In the genomic region with DNA sequence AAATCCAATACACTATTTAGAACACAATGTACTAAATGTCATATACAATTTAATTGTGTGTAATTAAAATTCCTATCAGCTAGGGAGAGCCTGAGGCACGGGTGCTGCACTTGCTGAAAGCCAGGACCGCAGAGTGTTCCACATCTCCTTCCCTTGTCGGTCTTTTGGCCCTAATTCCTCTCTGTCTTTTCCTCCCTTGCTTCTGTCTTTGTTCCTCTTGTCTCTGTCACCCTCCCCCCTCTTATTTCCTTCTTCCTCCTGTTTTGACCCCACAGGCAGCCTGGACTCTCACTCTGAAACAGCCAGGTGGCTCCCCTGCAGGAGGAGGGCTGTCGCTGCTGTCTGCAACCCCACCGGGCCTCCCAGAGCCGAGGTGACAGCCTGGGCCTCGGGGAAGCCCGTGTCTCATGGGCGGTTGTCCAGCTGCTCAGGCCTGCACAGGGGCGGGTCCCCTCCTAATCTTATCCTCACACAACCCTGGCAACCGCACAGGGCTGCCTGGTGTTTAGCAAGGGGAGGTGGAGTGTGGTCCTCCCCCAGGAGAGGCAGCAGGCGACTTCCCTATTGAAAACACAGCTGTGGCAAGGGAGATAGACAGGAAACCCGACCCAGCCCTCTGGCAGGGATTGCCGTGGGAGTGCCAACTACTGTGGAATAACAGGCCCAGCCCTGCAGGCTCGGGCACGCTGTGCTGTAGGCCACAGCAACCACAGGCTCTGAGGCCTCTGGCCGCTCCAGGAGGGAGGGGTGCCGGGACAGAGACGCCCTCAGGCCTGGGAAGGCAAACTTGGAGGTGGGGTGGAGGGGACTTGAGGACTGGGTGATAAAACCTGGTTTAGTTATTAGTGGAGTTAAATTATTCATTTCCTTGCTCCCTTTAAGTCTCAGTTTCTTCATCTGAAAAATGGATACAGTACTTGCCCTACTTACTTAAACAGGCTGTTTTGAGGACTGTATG, we compare ENCODE assay signal across 1 cellular context.
A peak's percentile ranks its signal among the peaks of the same experiment; 100 is the strongest.
TF ChIP-seq lines count a peak whose summit lies in the region.

No MANE protein-coding gene starts in this region.

TF ChIP-seq in HepG2, 621 proteins besides CTCF, POLR2A, EP300 and RAD21 (continued from another document):
- TF ChIP-seq, protein P1, sequence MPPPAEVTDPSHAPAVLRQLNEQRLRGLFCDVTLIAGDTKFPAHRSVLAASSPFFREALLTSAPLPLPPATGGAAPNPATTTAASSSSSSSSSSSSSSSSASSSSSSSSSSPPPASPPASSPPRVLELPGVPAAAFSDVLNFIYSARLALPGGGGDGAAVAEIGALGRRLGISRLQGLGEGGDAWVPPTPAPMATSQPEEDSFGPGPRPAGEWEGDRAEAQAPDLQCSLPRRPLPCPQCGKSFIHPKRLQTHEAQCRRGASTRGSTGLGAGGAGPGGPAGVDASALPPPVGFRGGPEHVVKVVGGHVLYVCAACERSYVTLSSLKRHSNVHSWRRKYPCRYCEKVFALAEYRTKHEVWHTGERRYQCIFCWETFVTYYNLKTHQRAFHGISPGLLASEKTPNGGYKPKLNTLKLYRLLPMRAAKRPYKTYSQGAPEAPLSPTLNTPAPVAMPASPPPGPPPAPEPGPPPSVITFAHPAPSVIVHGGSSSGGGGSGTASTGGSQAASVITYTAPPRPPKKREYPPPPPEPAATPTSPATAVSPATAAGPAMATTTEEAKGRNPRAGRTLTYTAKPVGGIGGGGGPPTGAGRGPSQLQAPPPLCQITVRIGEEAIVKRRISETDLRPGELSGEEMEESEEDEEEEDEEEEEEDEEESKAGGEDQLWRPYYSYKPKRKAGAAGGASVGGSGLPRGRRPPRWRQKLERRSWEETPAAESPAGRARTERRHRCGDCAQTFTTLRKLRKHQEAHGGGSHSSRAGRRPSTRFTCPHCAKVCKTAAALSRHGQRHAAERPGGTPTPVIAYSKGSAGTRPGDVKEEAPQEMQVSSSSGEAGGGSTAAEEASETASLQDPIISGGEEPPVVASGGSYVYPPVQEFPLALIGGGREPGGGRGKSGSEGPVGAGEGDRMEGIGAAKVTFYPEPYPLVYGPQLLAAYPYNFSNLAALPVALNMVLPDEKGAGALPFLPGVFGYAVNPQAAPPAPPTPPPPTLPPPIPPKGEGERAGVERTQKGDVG (CRISPR knock-in tag; IDR thresholded peaks at IDR 0.05; ENCODE audit: borderline replicate concordance): no peak
- no peak for TF ChIP-seq FOXM1 (CRISPR knock-in tag; IDR thresholded peaks at IDR 0.05)
- TF ChIP-seq, protein P2, sequence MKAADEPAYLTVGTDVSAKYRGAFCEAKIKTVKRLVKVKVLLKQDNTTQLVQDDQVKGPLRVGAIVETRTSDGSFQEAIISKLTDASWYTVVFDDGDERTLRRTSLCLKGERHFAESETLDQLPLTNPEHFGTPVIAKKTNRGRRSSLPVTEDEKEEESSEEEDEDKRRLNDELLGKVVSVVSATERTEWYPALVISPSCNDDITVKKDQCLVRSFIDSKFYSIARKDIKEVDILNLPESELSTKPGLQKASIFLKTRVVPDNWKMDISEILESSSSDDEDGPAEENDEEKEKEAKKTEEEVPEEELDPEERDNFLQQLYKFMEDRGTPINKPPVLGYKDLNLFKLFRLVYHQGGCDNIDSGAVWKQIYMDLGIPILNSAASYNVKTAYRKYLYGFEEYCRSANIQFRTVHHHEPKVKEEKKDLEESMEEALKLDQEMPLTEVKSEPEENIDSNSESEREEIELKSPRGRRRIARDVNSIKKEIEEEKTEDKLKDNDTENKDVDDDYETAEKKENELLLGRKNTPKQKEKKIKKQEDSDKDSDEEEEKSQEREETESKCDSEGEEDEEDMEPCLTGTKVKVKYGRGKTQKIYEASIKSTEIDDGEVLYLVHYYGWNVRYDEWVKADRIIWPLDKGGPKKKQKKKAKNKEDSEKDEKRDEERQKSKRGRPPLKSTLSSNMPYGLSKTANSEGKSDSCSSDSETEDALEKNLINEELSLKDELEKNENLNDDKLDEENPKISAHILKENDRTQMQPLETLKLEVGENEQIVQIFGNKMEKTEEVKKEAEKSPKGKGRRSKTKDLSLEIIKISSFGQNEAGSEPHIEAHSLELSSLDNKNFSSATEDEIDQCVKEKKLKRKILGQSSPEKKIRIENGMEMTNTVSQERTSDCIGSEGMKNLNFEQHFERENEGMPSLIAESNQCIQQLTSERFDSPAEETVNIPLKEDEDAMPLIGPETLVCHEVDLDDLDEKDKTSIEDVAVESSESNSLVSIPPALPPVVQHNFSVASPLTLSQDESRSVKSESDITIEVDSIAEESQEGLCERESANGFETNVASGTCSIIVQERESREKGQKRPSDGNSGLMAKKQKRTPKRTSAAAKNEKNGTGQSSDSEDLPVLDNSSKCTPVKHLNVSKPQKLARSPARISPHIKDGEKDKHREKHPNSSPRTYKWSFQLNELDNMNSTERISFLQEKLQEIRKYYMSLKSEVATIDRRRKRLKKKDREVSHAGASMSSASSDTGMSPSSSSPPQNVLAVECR (CRISPR knock-in tag; IDR thresholded peaks at IDR 0.05; ENCODE audit: borderline replicate concordance): peak; percentile 56
- TF ChIP-seq, protein P3, sequence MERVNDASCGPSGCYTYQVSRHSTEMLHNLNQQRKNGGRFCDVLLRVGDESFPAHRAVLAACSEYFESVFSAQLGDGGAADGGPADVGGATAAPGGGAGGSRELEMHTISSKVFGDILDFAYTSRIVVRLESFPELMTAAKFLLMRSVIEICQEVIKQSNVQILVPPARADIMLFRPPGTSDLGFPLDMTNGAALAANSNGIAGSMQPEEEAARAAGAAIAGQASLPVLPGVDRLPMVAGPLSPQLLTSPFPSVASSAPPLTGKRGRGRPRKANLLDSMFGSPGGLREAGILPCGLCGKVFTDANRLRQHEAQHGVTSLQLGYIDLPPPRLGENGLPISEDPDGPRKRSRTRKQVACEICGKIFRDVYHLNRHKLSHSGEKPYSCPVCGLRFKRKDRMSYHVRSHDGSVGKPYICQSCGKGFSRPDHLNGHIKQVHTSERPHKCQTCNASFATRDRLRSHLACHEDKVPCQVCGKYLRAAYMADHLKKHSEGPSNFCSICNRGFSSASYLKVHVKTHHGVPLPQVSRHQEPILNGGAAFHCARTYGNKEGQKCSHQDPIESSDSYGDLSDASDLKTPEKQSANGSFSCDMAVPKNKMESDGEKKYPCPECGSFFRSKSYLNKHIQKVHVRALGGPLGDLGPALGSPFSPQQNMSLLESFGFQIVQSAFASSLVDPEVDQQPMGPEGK (CRISPR knock-in tag; IDR thresholded peaks at IDR 0.05): peak; percentile 86
- peak; percentile 58; the same call in 1 of the 2 replicates for TF ChIP-seq NFKB2 (CRISPR knock-in tag; IDR thresholded peaks at IDR 0.05; ENCODE audit: borderline replicate concordance)
- no peak for TF ChIP-seq ZNF713 (CRISPR knock-in tag; IDR thresholded peaks at IDR 0.05)
- no peak for TF ChIP-seq GATA4 (IDR thresholded peaks at IDR 0.05; ENCODE audit: borderline replicate concordance, low read depth)
- TF ChIP-seq, protein P4, sequence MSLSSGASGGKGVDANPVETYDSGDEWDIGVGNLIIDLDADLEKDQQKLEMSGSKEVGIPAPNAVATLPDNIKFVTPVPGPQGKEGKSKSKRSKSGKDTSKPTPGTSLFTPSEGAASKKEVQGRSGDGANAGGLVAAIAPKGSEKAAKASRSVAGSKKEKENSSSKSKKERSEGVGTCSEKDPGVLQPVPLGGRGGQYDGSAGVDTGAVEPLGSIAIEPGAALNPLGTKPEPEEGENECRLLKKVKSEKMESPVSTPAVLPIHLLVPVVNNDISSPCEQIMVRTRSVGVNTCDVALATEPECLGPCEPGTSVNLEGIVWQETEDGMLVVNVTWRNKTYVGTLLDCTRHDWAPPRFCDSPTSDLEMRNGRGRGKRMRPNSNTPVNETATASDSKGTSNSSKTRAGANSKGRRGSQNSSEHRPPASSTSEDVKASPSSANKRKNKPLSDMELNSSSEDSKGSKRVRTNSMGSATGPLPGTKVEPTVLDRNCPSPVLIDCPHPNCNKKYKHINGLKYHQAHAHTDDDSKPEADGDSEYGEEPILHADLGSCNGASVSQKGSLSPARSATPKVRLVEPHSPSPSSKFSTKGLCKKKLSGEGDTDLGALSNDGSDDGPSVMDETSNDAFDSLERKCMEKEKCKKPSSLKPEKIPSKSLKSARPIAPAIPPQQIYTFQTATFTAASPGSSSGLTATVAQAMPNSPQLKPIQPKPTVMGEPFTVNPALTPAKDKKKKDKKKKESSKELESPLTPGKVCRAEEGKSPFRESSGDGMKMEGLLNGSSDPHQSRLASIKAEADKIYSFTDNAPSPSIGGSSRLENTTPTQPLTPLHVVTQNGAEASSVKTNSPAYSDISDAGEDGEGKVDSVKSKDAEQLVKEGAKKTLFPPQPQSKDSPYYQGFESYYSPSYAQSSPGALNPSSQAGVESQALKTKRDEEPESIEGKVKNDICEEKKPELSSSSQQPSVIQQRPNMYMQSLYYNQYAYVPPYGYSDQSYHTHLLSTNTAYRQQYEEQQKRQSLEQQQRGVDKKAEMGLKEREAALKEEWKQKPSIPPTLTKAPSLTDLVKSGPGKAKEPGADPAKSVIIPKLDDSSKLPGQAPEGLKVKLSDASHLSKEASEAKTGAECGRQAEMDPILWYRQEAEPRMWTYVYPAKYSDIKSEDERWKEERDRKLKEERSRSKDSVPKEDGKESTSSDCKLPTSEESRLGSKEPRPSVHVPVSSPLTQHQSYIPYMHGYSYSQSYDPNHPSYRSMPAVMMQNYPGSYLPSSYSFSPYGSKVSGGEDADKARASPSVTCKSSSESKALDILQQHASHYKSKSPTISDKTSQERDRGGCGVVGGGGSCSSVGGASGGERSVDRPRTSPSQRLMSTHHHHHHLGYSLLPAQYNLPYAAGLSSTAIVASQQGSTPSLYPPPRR (CRISPR knock-in tag; IDR thresholded peaks at IDR 0.05; ENCODE audit: borderline replicate concordance): no peak
- TF ChIP-seq HNRNPL (IDR thresholded peaks at IDR 0.05; ENCODE audit: low read depth, low read length): 0 out of 2 replicates have a peak, but pooled peaks have one; percentile 51
- no peak for TF ChIP-seq FOXK2 (IDR thresholded peaks at IDR 0.05)
- TF ChIP-seq ZNF589 (CRISPR knock-in tag; conservative IDR thresholded peaks at IDR 0.05): no peak
- no peak for TF ChIP-seq ZMYM2 (CRISPR knock-in tag; IDR thresholded peaks at IDR 0.05)
